ENCODE assay signal across 8 cellular contexts in the genomic region with DNA sequence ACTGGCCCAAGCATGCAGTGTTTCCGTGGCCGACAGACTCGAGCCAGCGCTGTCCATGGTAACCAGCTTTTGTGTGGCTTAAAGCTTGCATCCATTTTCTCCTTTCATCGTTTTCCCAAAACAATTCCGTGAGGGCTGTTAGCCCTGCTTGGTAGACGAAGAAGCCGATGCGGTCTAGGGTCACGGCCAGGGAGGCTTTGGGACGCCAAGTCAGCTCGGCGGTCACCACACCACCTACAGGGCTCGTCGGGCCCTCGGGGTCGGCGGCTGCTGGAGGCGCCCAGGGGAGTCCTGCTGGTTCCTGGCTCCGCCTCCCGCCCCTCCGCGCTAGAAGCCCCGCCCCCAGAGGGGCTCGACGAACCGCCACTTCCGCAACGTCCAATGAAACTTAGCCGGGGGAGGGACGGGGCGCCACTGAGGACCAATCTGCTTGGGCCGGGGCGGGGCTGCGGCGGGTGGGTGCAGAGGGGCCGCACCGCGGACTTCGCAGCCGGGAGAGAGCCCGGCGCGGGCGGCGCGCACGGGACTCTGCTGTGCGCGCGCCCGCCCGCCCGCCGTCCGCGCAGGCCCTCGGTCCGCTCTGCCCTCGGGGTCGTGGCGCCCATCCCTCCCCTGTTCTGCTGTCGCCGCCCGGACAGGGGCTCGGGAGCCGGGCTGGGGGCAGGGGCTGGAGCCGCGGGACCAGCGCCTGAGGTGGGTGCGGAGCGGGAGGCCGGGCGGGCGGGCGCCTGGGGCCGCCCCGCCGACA.
DNase-seq lines count a peak whose midpoint lies in the region; ATAC-seq and TF ChIP-seq lines count a peak whose summit lies in the region.

A gene with protein sequence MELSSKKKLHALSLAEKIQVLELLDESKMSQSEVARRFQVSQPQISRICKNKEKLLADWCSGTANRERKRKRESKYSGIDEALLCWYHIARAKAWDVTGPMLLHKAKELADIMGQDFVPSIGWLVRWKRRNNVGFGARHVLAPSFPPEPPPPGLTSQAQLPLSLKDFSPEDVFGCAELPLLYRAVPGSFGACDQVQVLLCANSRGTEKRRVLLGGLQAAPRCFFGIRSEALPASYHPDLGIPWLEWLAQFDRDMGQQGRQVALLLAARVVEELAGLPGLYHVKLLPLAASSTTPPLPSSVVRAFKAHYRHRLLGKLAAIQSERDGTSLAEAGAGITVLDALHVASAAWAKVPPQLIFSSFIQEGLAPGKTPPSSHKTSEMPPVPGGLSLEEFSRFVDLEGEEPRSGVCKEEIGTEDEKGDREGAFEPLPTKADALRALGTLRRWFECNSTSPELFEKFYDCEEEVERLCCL (plus strand): TSS at position 487 of the 748 bp plus-strand sequence. CDS start 1,058 bp downstream, outside the sequence.

- peak; percentile 72 for TF ChIP-seq POLR2A in GM19099 (IDR thresholded peaks at IDR 0.05; ENCODE audit: extremely low read depth, insufficient read length, low read depth)

- peak; percentile 84 for ATAC-seq in HG03354 (IDR thresholded peaks at IDR 0.05; ENCODE audit: poor library complexity, severe bottlenecking, unreplicated experiment)

- DNase-seq in AG20443 (ENCODE audit: low spot score) (peak; percentile 99), NCI-H446 treated with DMSO at 0.1 percent for 48 hours (lab: John Stamatoyannopoulos, UW) (peak; percentile 91), cerebellar nuclear complex (lab: John Stamatoyannopoulos, UW) (peak; percentile 69 to 89), kidney glomerular epithelial cell (lab: John Stamatoyannopoulos, UW) (peak; percentile 86)
- peak; percentile 95 for DNase-seq in activated CD4-positive, CD25-positive, alpha-beta regulatory T cell treated with anti-CD3 and anti-CD28 coated beads, Interleukin-2, amount 50 U/mL, for 72 hours
- peak; percentile 99 for DNase-seq in stimulated activated CD4-positive, alpha-beta T cell treated with anti-CD3 and anti-CD28 coated beads, Interleukin-15, amount 100 ng/mL, for 24 hours

Comparison
In these comparisons a context has a peak if more than half of its experiments do, and no peak if none do; other contexts are left out.
1. Peak in every context shown above with its lines: DNase-seq and ATAC-seq.